In the genomic region with DNA sequence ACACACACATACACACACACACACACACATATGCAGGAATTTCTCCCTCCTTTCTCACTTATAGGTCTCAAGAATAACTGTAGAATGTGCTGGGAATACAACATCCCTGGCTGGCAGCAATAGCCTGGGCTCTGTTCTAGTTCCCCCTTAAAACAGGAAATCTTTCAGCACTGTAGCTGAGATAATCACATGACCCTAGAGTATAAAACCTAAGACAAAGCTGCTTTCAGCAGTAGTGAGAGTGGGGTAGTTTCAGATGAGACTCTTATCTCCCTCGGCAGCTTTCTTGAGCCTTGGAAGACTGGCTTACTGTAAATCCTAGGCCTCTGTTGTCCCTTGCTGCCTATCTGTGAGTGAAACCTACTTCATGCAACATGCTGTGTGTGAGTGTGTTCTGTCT, we compare ENCODE assay signal across 12 cellular contexts.
A peak's percentile ranks its signal among the peaks of the same experiment; 100 is the strongest.
DNase-seq lines count a peak whose midpoint lies in the region; ATAC-seq and TF ChIP-seq lines count a peak whose summit lies in the region.
"Had no signal": no experiment of that assay in that cellular context is flagged by ENCODE, and none has a peak within 500 bp of the region (broad histone marks: within the 10 kb centered on the region; RNA-seq: fewer than 3 reads in every experiment).

No MANE protein-coding gene starts in this region.

- POLR2A ChIA-PET in Panc1 (lab: Charles Lee) = interaction anchor here (0.5 to 0.7 kb wide), 2 partner anchors 12 to 99 kb away, joined by 3 to 11 read pairs; no protein-coding TSS in a partner anchor

- H3K4me3 ChIP-seq in Panc1 (ENCODE audit: low read depth in 2 of 2, low read length in 2 of 2) (no peak overlapping the region), left ventricle myocardium inferior (no peak overlapping the region), MG63 (no peak overlapping the region)
- H3K4me3 ChIP-seq: prostate gland had no signal

- BruUV-seq in Panc1 (replicated peaks; lab: Mats Ljungman, UMichigan) = no TSS peak

- no peak for TF ChIP-seq CTCF in Panc1 (IDR thresholded peaks at IDR 0.05)
- TF ChIP-seq CTCF in left ventricle myocardium inferior (IDR thresholded peaks at IDR 0.05; ENCODE audit: borderline replicate concordance) = no peak

- no peaks in the 10 kb centered on the region for H3K27me3 ChIP-seq in Panc1 (ENCODE audit: control insufficient read depth, insufficient read depth, low read length)
- no peaks in the 10 kb centered on the region for H3K27me3 ChIP-seq in left ventricle myocardium inferior (ENCODE audit: low read depth)
- H3K27me3 ChIP-seq in MG63 = no peaks in the 10 kb centered on the region

- peak; percentile 22 for DNase-seq in Ammon's horn (ENCODE audit: low spot score)
- no peak for DNase-seq in Panc1 (ENCODE audit: low read depth, low spot score)
- DNase-seq in left ventricle myocardium inferior = no peak
- DNase-seq in inferior parietal cortex (ENCODE audit: extremely low spot score) = no peak
- DNase-seq in MG63 = no peak
- DNase-seq: activated naive CD4-positive, alpha-beta T cell treated with anti-CD3 and anti-CD28 coated beads, Interleukin-2, amount 10 ng/mL, durations not matched to agents 7 days and 5 days; cerebellar nuclear complex; NCI-H2081 had no signal

- H3K27ac ChIP-seq in Panc1 (ENCODE audit: low read length) (peak overlapping the region; percentile 89), left ventricle myocardium inferior (replicated peaks) (peak overlapping the region; percentile 18)
- H3K27ac ChIP-seq: prostate gland had no signal

- CTCF ChIA-PET in Panc1 (lab: Charles Lee) = no interaction called here

- ATAC-seq in GM21576 (IDR thresholded peaks at IDR 0.05; ENCODE audit: unreplicated experiment) = peak; percentile 49
- no peak for ATAC-seq in Panc1
- no peak for ATAC-seq in HG03039 (IDR thresholded peaks at IDR 0.05; ENCODE audit: unreplicated experiment)
- ATAC-seq in GM18870 (IDR thresholded peaks at IDR 0.05; ENCODE audit: unreplicated experiment) = no peak

- H3K9me3 ChIP-seq in Panc1 (ENCODE audit: control insufficient read depth, insufficient read depth, low read depth, low read length) (peaks cover 21% of the 10 kb centered on the region; the same call in 1 of the 2 replicates), left ventricle myocardium inferior (replicated peaks) (no peaks in the 10 kb centered on the region), MG63 (no peaks in the 10 kb centered on the region)
- H3K9me3 ChIP-seq: prostate gland had no signal

- H3K4me1 ChIP-seq in Panc1 (ENCODE audit: control insufficient read depth, insufficient read depth, low read length) (peaks cover 15% of the 10 kb centered on the region), left ventricle myocardium inferior (peaks cover 33% of the 10 kb centered on the region)
- H3K4me1 ChIP-seq: prostate gland had no signal

- H3K36me3 ChIP-seq in Panc1 (ENCODE audit: control insufficient read depth, insufficient read depth, low read length) (no peaks in the 10 kb centered on the region), left ventricle myocardium inferior (no peaks in the 10 kb centered on the region), MG63 (no peaks in the 10 kb centered on the region)
- H3K36me3 ChIP-seq: prostate gland had no signal

- intact Hi-C loops in Panc1 (cut with micrococcal nuclease; ENCODE audit: unreplicated experiment) = no loop called here
- intact Hi-C loops in left ventricle myocardium inferior (cut with micrococcal nuclease) = no loop called here

- in situ Hi-C loops in Panc1 (cut with HindIII; ENCODE audit: low pct_unique_long_range_greater_than_20kb, low sequenced_read_pairs) = no loop called here
